In the genomic region with DNA sequence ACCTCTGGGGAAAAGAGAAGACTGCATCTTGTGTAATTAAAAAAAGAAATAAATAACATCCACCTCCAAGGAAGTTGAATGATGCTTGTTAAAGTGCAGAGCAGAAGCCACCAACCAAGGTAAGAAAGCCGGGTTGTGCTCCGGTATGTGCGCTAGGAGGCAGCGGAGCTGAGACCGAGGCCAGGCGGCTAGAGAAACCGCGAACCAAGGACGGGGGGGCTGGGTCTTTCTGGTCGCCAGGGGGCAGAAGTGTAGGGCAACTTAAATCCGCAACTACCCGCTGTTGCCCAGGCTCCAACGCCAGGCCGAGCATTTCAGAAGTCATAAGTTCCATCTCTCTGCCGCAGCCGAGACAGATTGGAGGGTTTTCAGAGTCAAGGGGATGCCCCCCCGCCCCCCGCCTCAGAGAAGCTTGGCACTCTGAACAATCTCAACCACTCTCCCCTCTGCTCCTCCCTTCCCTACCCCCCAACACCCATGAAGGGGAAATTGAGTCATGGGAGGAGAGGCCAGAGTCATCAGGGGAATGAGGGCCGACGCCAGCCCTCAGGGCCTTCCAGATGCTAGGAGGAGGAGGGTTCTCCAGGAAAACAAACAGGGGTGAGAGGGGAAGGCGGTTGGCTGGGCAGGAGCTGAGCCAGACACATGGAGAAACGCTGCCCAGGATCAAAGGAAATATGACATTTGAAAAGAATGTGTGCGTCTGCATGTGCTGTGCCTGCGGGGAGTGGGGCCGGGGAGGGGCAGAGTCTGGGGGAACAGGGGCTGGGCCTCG, we compare ENCODE assay signal across 8 cellular contexts. TPM values are rescaled to one million over a fixed set of nuclear protein-coding genes. Genes with fewer than 3 reads are reported as not detected.
DNase-seq lines count a peak whose midpoint lies in the region; ATAC-seq and TF ChIP-seq lines count a peak whose summit lies in the region.

No MANE protein-coding gene starts in this region.

- H3K4me1 ChIP-seq in SJCRH30 (peaks cover 3% of the 10 kb centered on the region), thymus (ENCODE audit: control insufficient read depth, insufficient read depth, low read length) (peaks cover 12% of the 10 kb centered on the region)

- peak overlapping the region; percentile 93 for H3K4me3 ChIP-seq in SJCRH30
- peak overlapping the region; percentile 43 for H3K4me3 ChIP-seq in thymus (ENCODE audit: low read length)

- no peaks in the 10 kb centered on the region for H3K9me3 ChIP-seq in SJCRH30 (replicated peaks)
- no peaks in the 10 kb centered on the region for H3K9me3 ChIP-seq in thymus (ENCODE audit: control insufficient read depth)

- peak overlapping the region in 1 of 2 donors; percentile 75 for H3K27ac Mint-ChIP-seq in activated naive CD4-positive, alpha-beta T cell treated with anti-CD3 and anti-CD28 coated beads, Interleukin-2, amount 50 U/mL, for 72 hours

- H3K27ac ChIP-seq in SJCRH30: peak overlapping the region; percentile 85; the same call in 1 of the 2 replicates
- H3K27ac ChIP-seq in thymus (ENCODE audit: low read depth): peak overlapping the region; percentile 83

- peak; percentile 77 for DNase-seq in AG08395 (ENCODE audit: low spot score)
- DNase-seq in Kasumi-1 (lab: John Stamatoyannopoulos, UW): peak; percentile 69 to 76
- peak; percentile 87 to 94 for DNase-seq in SJCRH30
- peak in 1 of 2 donors; percentile 65 for DNase-seq in activated naive CD4-positive, alpha-beta T cell treated with anti-CD3 and anti-CD28 coated beads, Interleukin-2, amount 50 U/mL, for 72 hours (ENCODE audit: low spot score in 2 of 2)
- peak; percentile 60 for DNase-seq in globus pallidus (ENCODE audit: low spot score)
- DNase-seq in omental fat pad (ENCODE audit: low spot score): peak; percentile 72

- H3K27me3 ChIP-seq in SJCRH30 (no peaks in the 10 kb centered on the region), thymus (ENCODE audit: control insufficient read depth, insufficient read depth) (peaks cover 18% of the 10 kb centered on the region)

- ATAC-seq in GM19043 (IDR thresholded peaks at IDR 0.05; ENCODE audit: low read depth, unreplicated experiment) (peak; percentile 30), omental fat pad (ENCODE audit: low FRiP score) (peak; percentile 74)
- ATAC-seq in activated naive CD4-positive, alpha-beta T cell treated with anti-CD3 and anti-CD28 coated beads, Interleukin-2, amount 50 U/mL, for 72 hours: peak; percentile 76 to 79

- no peaks in the 10 kb centered on the region for H3K36me3 Mint-ChIP-seq in activated naive CD4-positive, alpha-beta T cell treated with anti-CD3 and anti-CD28 coated beads, Interleukin-2, amount 50 U/mL, for 72 hours

- no peaks in the 10 kb centered on the region for H3K36me3 ChIP-seq in SJCRH30
- no peaks in the 10 kb centered on the region for H3K36me3 ChIP-seq in thymus (ENCODE audit: control insufficient read depth, insufficient read depth)

- TF ChIP-seq CTCF in omental fat pad (IDR thresholded peaks at IDR 0.05): peak in 1 of 3 donors; percentile 80

- no peaks in the 10 kb centered on the region for H3K9me3 Mint-ChIP-seq in activated naive CD4-positive, alpha-beta T cell treated with anti-CD3 and anti-CD28 coated beads, Interleukin-2, amount 50 U/mL, for 72 hours

- 4% methylated on average over 26 of the region's 26 CpGs for WGBS in thymus

RNA-seq across cellular contexts. Expression of a gene that starts 2.2 kb away (rescaled TPM):
- 33.3 and 39.3 TPM in 2 replicates for total RNA-seq in SJCRH30 (2014; rRNA removed; shearing (Covaris generic))
- total RNA-seq in activated naive CD4-positive, alpha-beta T cell treated with anti-CD3 and anti-CD28 coated beads, Interleukin-2, amount 50 U/mL, for 72 hours: 1 to 10 TPM in 1 of 2 donors, under 1 TPM in 1; 0.27 to 1.7 TPM
- 10 to 100 TPM in 3 of 4 donors, 1 to 10 TPM in 1; 9.2 to 53.3 (median 23.3) TPM for total RNA-seq in omental fat pad
- 79.8 TPM for polyA plus RNA-seq in thymus

RNA-seq across cellular contexts. Expression of a gene that starts 26.0 kb away (rescaled TPM):
- not detected in 2 replicates for total RNA-seq in SJCRH30 (2014; rRNA removed; shearing (Covaris generic))
- 10 to 100 TPM; 11.1 to 11.8 TPM for total RNA-seq in activated naive CD4-positive, alpha-beta T cell treated with anti-CD3 and anti-CD28 coated beads, Interleukin-2, amount 50 U/mL, for 72 hours
- total RNA-seq in omental fat pad: 10 to 100 TPM in 2 of 4 donors, 1 to 10 TPM in 2; 9.0 to 18.0 (median 13.2) TPM
- 15.2 TPM for polyA plus RNA-seq in thymus

RNA-seq across cellular contexts. Expression of a gene that starts 30.9 kb away (rescaled TPM):
- 0.03 TPM in 1 of 2 replicates, not detected in the other for total RNA-seq in SJCRH30 (2014; rRNA removed; shearing (Covaris generic))
- total RNA-seq in activated naive CD4-positive, alpha-beta T cell treated with anti-CD3 and anti-CD28 coated beads, Interleukin-2, amount 50 U/mL, for 72 hours: 1 to 10 TPM; 2.1 to 5.7 TPM
- total RNA-seq in omental fat pad: 100 to 1,000 TPM in 1 of 4 donors, 10 to 100 TPM in 2, 1 to 10 TPM in 1; 9.7 to 144 (median 45.6) TPM
- 17.6 TPM for polyA plus RNA-seq in thymus

RNA-seq across cellular contexts. Expression of a gene that starts 33.0 kb away (rescaled TPM):
- total RNA-seq in SJCRH30 (2014; rRNA removed; shearing (Covaris generic)): 11.9 and 12.1 TPM in 2 replicates
- total RNA-seq in activated naive CD4-positive, alpha-beta T cell treated with anti-CD3 and anti-CD28 coated beads, Interleukin-2, amount 50 U/mL, for 72 hours: under 1 TPM; 0.02 to 0.14 TPM
- 10 to 100 TPM in 3 of 4 donors, 1 to 10 TPM in 1; 4.6 to 24.9 (median 13.0) TPM for total RNA-seq in omental fat pad
- polyA plus RNA-seq in thymus: 4.3 TPM

RNA-seq across cellular contexts. Expression of a gene that starts 54.5 kb away (rescaled TPM):
- 2.0 and 3.8 TPM in 2 replicates for total RNA-seq in SJCRH30 (2014; rRNA removed; shearing (Covaris generic))
- total RNA-seq in activated naive CD4-positive, alpha-beta T cell treated with anti-CD3 and anti-CD28 coated beads, Interleukin-2, amount 50 U/mL, for 72 hours: 10 to 100 TPM; 14.0 to 15.8 TPM
- total RNA-seq in omental fat pad: 10 to 100 TPM in 3 of 4 donors, 1 to 10 TPM in 1; 5.0 to 16.7 (median 12.6) TPM
- polyA plus RNA-seq in thymus: 73.3 TPM

Comparison
In these comparisons a context has a peak if more than half of its experiments do, and no peak if none do; other contexts are left out.
1. RNA of a gene that starts 26.0 kb away (total RNA-seq): 9.0 to 18.0 TPM in omental fat pad and 11.1 to 11.8 TPM in activated naive CD4-positive, alpha-beta T cell treated with anti-CD3 and anti-CD28 coated beads, Interleukin-2, amount 50 U/mL, for 72 hours; not detected in SJCRH30; every median in the first group is over 10 times any median in the second.
2. Peak in every context shown above with its lines, with median percentiles within 50 percentile points of each other: ATAC-seq.